18 cellular contexts compared by ENCODE assay signal in genomic region chr5:15384176-15384575, GRCh38.
DNase-seq lines count a peak whose midpoint lies in the region; ATAC-seq and TF ChIP-seq lines count a peak whose summit lies in the region.
"Had no signal": no experiment of that assay in that cellular context is flagged by ENCODE, and none has a peak within 500 bp of the region (broad histone marks: within the 10 kb centered on the region; RNA-seq: fewer than 3 reads in every experiment).

No MANE protein-coding gene starts in this region.

- WGBS in endodermal cell (ENCODE audit: insufficient coverage in 1 of 2, insufficient read length in 1 of 2), 2 experiments = 85 to 89% methylated on average over 4 to 9 of the region's 9 CpGs
- WGBS in mesendoderm (ENCODE audit: extremely low coverage, insufficient coverage, low lambda C conversion rate) = no CpG with 5 or more reads among the region's 9 CpGs
- 63 to 72% (median 64%) methylated on average over 9 of the region's 9 CpGs for WGBS in psoas muscle, 3 donors

- H3K9ac ChIP-seq in endodermal cell (ENCODE audit: extremely low read depth, low read length, poor library complexity, severe bottlenecking) (no peak overlapping the region), mesendoderm (ENCODE audit: low read length) (no peak overlapping the region)
- H3K9ac ChIP-seq: BLaER1 treated with 17β-estradiol and CSF1 and Interleukin-3, amounts not matched to agents 10 nM and 100 nM had no signal

- no peaks in the 10 kb centered on the region for H3K79me2 ChIP-seq in mesendoderm (ENCODE audit: control insufficient read depth, insufficient read depth, low read length)
- no peaks in the 10 kb centered on the region for H3K79me2 ChIP-seq in OCI-LY7 (ENCODE audit: insufficient read depth, low read depth, low read length)

- no peaks in the 10 kb centered on the region for H3K79me1 ChIP-seq in mesendoderm (ENCODE audit: low read length)

- no peak for DNase-seq in activated CD8-positive, alpha-beta T cell treated with anti-CD3 and anti-CD28 coated beads for 36 hours
- DNase-seq in activated CD8-positive, alpha-beta T cell treated with anti-CD3 and anti-CD28 coated beads, Interleukin-2, amount 10 ng/mL, durations not matched to agents 7 days and 5 days = no peak
- peak; percentile 46 for DNase-seq in endodermal cell
- peak; percentile 30 for DNase-seq in mesendoderm
- DNase-seq in NCI-H748 treated with DMSO at 0.1 percent for 48 hours (lab: John Stamatoyannopoulos, UW) = no peak
- no peak for DNase-seq in psoas muscle
- DNase-seq in OCI-LY7 (ENCODE audit: low spot score) = no peak
- DNase-seq: 8988T; Calu3; CD8-positive, alpha-beta T cell; DMS79 treated with DMSO at 0.1 percent for 48 hours; HFFc6 had no signal

- intact Hi-C loops in activated CD8-positive, alpha-beta T cell treated with anti-CD3 and anti-CD28 coated beads for 36 hours (cut with micrococcal nuclease) = no loop called here
- intact Hi-C loops in psoas muscle (cut with DNase I) = no loop called here
- intact Hi-C loops in OCI-LY7 (cut with micrococcal nuclease; ENCODE audit: unreplicated experiment) = no loop called here

- no peak overlapping the region for H2BK5ac ChIP-seq in mesendoderm (ENCODE audit: low read length)

- no peaks in the 10 kb centered on the region for H4K20me1 ChIP-seq in OCI-LY7 (ENCODE audit: insufficient read depth, low read length)
- H4K20me1 ChIP-seq: BLaER1 treated with 17β-estradiol and CSF1 and Interleukin-3, amounts not matched to agents 10 nM and 100 nM had no signal

- no peaks in the 10 kb centered on the region for H3K9me3 Mint-ChIP-seq in activated CD8-positive, alpha-beta T cell treated with anti-CD3 and anti-CD28 coated beads for 36 hours
- no peaks in the 10 kb centered on the region for H3K9me3 Mint-ChIP-seq in activated CD8-positive, alpha-beta T cell treated with anti-CD3 and anti-CD28 coated beads, Interleukin-2, amount 10 ng/mL, durations not matched to agents 7 days and 5 days (ENCODE audit: insufficient read depth)
- no peaks in the 10 kb centered on the region for H3K9me3 Mint-ChIP-seq in endodermal cell
- H3K9me3 Mint-ChIP-seq: HFFc6 had no signal

- CTCF ChIA-PET in activated CD8-positive, alpha-beta T cell treated with anti-CD3 and anti-CD28 coated beads for 36 hours (lab: Charles Lee) = no interaction called here
- CTCF ChIA-PET in activated CD8-positive, alpha-beta T cell treated with anti-CD3 and anti-CD28 coated beads, Interleukin-2, amount 10 ng/mL, durations not matched to agents 7 days and 5 days (lab: Charles Lee) = no interaction called here
- CTCF ChIA-PET in OCI-LY7 (lab: Charles Lee; ENCODE audit: unreplicated experiment) = no interaction called here

- no peak overlapping the region for H3K27ac Mint-ChIP-seq in activated CD8-positive, alpha-beta T cell treated with anti-CD3 and anti-CD28 coated beads for 36 hours
- H3K27ac Mint-ChIP-seq in activated CD8-positive, alpha-beta T cell treated with anti-CD3 and anti-CD28 coated beads, Interleukin-2, amount 10 ng/mL, durations not matched to agents 7 days and 5 days = no peak overlapping the region
- no peak overlapping the region for H3K27ac Mint-ChIP-seq in endodermal cell
- H3K27ac Mint-ChIP-seq: B cell; CD8-positive, alpha-beta T cell; HFFc6; IgD-negative memory B cell had no signal

- no TSS peak for BruUV-seq in OCI-LY7 (replicated peaks; lab: Mats Ljungman, UMichigan)

- H3K36me3 ChIP-seq in endodermal cell (ENCODE audit: control insufficient read depth, insufficient read depth, low read length) (no peaks in the 10 kb centered on the region), mesendoderm (ENCODE audit: control insufficient read depth, insufficient read depth, low read length) (no peaks in the 10 kb centered on the region), psoas muscle (ENCODE audit: insufficient read depth in 1 of 2, low read depth in 1 of 2) (no peaks in the 10 kb centered on the region), OCI-LY7 (ENCODE audit: insufficient read depth, low read length) (no peaks in the 10 kb centered on the region)
- H3K36me3 ChIP-seq: BLaER1 treated with 17β-estradiol and CSF1 and Interleukin-3, amounts not matched to agents 10 nM and 100 nM had no signal

- peak; percentile 0 for TF ChIP-seq CTCF in activated CD8-positive, alpha-beta T cell treated with anti-CD3 and anti-CD28 coated beads for 36 hours (IDR thresholded peaks at IDR 0.05)
- no peak for TF ChIP-seq CTCF in endodermal cell (conservative IDR thresholded peaks at IDR 0.05)
- TF ChIP-seq CTCF in psoas muscle (IDR thresholded peaks at IDR 0.05) = no peak
- TF ChIP-seq CTCF in OCI-LY7 (conservative IDR thresholded peaks at IDR 0.05; ENCODE audit: low read length) = no peak

- H3K4me3 Mint-ChIP-seq in activated CD8-positive, alpha-beta T cell treated with anti-CD3 and anti-CD28 coated beads for 36 hours = no peak overlapping the region
- no peak overlapping the region for H3K4me3 Mint-ChIP-seq in activated CD8-positive, alpha-beta T cell treated with anti-CD3 and anti-CD28 coated beads, Interleukin-2, amount 10 ng/mL, durations not matched to agents 7 days and 5 days
- H3K4me3 Mint-ChIP-seq in endodermal cell = no peak overlapping the region
- H3K4me3 Mint-ChIP-seq: B cell; CD8-positive, alpha-beta T cell; HFFc6; IgD-negative memory B cell had no signal

- H3K9me2 ChIP-seq in OCI-LY7 (ENCODE audit: insufficient read depth, low read length) = no peaks in the 10 kb centered on the region

- H3K56ac ChIP-seq in mesendoderm (ENCODE audit: low read length) = no peak overlapping the region

- H3K9me3 ChIP-seq in endodermal cell (ENCODE audit: control insufficient read depth, low read length) (no peaks in the 10 kb centered on the region), psoas muscle (no peaks in the 10 kb centered on the region), OCI-LY7 (ENCODE audit: low read length) (no peaks in the 10 kb centered on the region)

- H3K27ac ChIP-seq in endodermal cell (ENCODE audit: low read depth, low read length) (no peak overlapping the region), mesendoderm (ENCODE audit: low read depth, low read length) (no peak overlapping the region), psoas muscle (no peak overlapping the region), OCI-LY7 (ENCODE audit: low read depth, low read length, poor library complexity, severe bottlenecking) (no peak overlapping the region)
- H3K27ac ChIP-seq: BLaER1 treated with 17β-estradiol and CSF1 and Interleukin-3, amounts not matched to agents 10 nM and 100 nM had no signal

- no peaks in the 10 kb centered on the region for H3K27me3 Mint-ChIP-seq in activated CD8-positive, alpha-beta T cell treated with anti-CD3 and anti-CD28 coated beads for 36 hours
- no peaks in the 10 kb centered on the region for H3K27me3 Mint-ChIP-seq in activated CD8-positive, alpha-beta T cell treated with anti-CD3 and anti-CD28 coated beads, Interleukin-2, amount 10 ng/mL, durations not matched to agents 7 days and 5 days (ENCODE audit: low read depth)
- peaks cover 8% of the 10 kb centered on the region for H3K27me3 Mint-ChIP-seq in endodermal cell (ENCODE audit: insufficient read depth)
- H3K27me3 Mint-ChIP-seq: B cell, IgD-negative memory B cell had no signal

- H3K4me3 ChIP-seq in endodermal cell (ENCODE audit: low read length) (no peak overlapping the region), mesendoderm (ENCODE audit: low read length) (no peak overlapping the region), psoas muscle (no peak overlapping the region), OCI-LY7 (ENCODE audit: low read depth, low read length, poor library complexity, severe bottlenecking) (no peak overlapping the region)
- H3K4me3 ChIP-seq: BLaER1 treated with 17β-estradiol and CSF1 and Interleukin-3, amounts not matched to agents 10 nM and 100 nM; GM12878 had no signal

- no peak overlapping the region for H2AFZ ChIP-seq in OCI-LY7 (ENCODE audit: low read length)

- H3K4me1 Mint-ChIP-seq in activated CD8-positive, alpha-beta T cell treated with anti-CD3 and anti-CD28 coated beads for 36 hours (ENCODE audit: low read depth) = no peaks in the 10 kb centered on the region
- H3K4me1 Mint-ChIP-seq in activated CD8-positive, alpha-beta T cell treated with anti-CD3 and anti-CD28 coated beads, Interleukin-2, amount 10 ng/mL, durations not matched to agents 7 days and 5 days (ENCODE audit: low read depth) = no peaks in the 10 kb centered on the region
- H3K4me1 Mint-ChIP-seq in endodermal cell = no peaks in the 10 kb centered on the region
- H3K4me1 Mint-ChIP-seq: B cell had no signal

- no peak overlapping the region for H2BK120ac ChIP-seq in mesendoderm (ENCODE audit: low read depth, low read length)

- H4K8ac ChIP-seq in mesendoderm (ENCODE audit: low read depth, low read length) = no peak overlapping the region

- POLR2A ChIA-PET in activated CD8-positive, alpha-beta T cell treated with anti-CD3 and anti-CD28 coated beads for 36 hours (lab: Charles Lee) = no interaction called here
- POLR2A ChIA-PET in activated CD8-positive, alpha-beta T cell treated with anti-CD3 and anti-CD28 coated beads, Interleukin-2, amount 10 ng/mL, durations not matched to agents 7 days and 5 days (lab: Charles Lee) = no interaction called here
- POLR2A ChIA-PET in OCI-LY7 (lab: Charles Lee) = no interaction called here

- no peak overlapping the region for H3K23ac ChIP-seq in mesendoderm (ENCODE audit: low read length)

- no peak overlapping the region for H2AK5ac ChIP-seq in mesendoderm (ENCODE audit: low read length)

- no peaks in the 10 kb centered on the region for H3K36me3 Mint-ChIP-seq in activated CD8-positive, alpha-beta T cell treated with anti-CD3 and anti-CD28 coated beads for 36 hours (ENCODE audit: low read depth)
- no peaks in the 10 kb centered on the region for H3K36me3 Mint-ChIP-seq in activated CD8-positive, alpha-beta T cell treated with anti-CD3 and anti-CD28 coated beads, Interleukin-2, amount 10 ng/mL, durations not matched to agents 7 days and 5 days (ENCODE audit: low read depth)
- no peaks in the 10 kb centered on the region for H3K36me3 Mint-ChIP-seq in endodermal cell (ENCODE audit: low read depth)
- H3K36me3 Mint-ChIP-seq: CD8-positive, alpha-beta T cell had no signal

- H3K27me3 ChIP-seq in endodermal cell (ENCODE audit: control insufficient read depth, insufficient read depth, low read length, poor library complexity, severe bottlenecking) (no peaks in the 10 kb centered on the region), mesendoderm (ENCODE audit: insufficient read depth, low read length, poor library complexity) (no peaks in the 10 kb centered on the region), psoas muscle (ENCODE audit: insufficient read depth in 3 of 3, low read length in 2 of 3) (no peaks in the 10 kb centered on the region)
- H3K27me3 ChIP-seq: BLaER1 treated with 17β-estradiol and CSF1 and Interleukin-3, amounts not matched to agents 10 nM and 100 nM had no signal

- H3K4ac ChIP-seq in mesendoderm (ENCODE audit: low read depth, low read length) = no peak overlapping the region

- no peak overlapping the region for H4K5ac ChIP-seq in mesendoderm (ENCODE audit: low read length)

- H3K4me1 ChIP-seq in endodermal cell (ENCODE audit: control insufficient read depth, insufficient read depth, low read length) (no peaks in the 10 kb centered on the region), mesendoderm (ENCODE audit: control insufficient read depth, low read depth, low read length) (no peaks in the 10 kb centered on the region), psoas muscle (no peaks in the 10 kb centered on the region), OCI-LY7 (ENCODE audit: insufficient read depth, low read length, poor library complexity, severe bottlenecking) (no peaks in the 10 kb centered on the region)
- H3K4me1 ChIP-seq: BLaER1 treated with 17β-estradiol and CSF1 and Interleukin-3, amounts not matched to agents 10 nM and 100 nM had no signal

- H3K4me2 ChIP-seq in mesendoderm (ENCODE audit: low read length) (no peak overlapping the region), OCI-LY7 (ENCODE audit: low read length) (no peak overlapping the region)
- H3K4me2 ChIP-seq: BLaER1 treated with 17β-estradiol and CSF1 and Interleukin-3, amounts not matched to agents 10 nM and 100 nM had no signal

- H2BK15ac ChIP-seq in mesendoderm (replicated peaks; ENCODE audit: low read depth) = no peak overlapping the region

- H3K18ac ChIP-seq in mesendoderm (ENCODE audit: low read length) = no peak overlapping the region

- ATAC-seq in activated CD8-positive, alpha-beta T cell treated with anti-CD3 and anti-CD28 coated beads for 36 hours = no peak
- no peak for ATAC-seq in activated CD8-positive, alpha-beta T cell treated with anti-CD3 and anti-CD28 coated beads, Interleukin-2, amount 10 ng/mL, durations not matched to agents 7 days and 5 days
- no peak for ATAC-seq in psoas muscle
- no peak for ATAC-seq in HG02870 (IDR thresholded peaks at IDR 0.05; ENCODE audit: unreplicated experiment)
- ATAC-seq: CD8-positive, alpha-beta T cell; GM12878; HCT116 had no signal

Comparison
In these comparisons a context has a peak if more than half of its experiments do, and no peak if none do; other contexts are left out.
1. DNase-seq: peak in endodermal cell (single experiment) and mesendoderm (single experiment); none in activated CD8-positive, alpha-beta T cell treated with anti-CD3 and anti-CD28 coated beads for 36 hours (single experiment), activated CD8-positive, alpha-beta T cell treated with anti-CD3 and anti-CD28 coated beads, Interleukin-2, amount 10 ng/mL, durations not matched to agents 7 days and 5 days (single experiment), NCI-H748 treated with DMSO at 0.1 percent for 48 hours (single experiment), psoas muscle (0 of 2) and OCI-LY7 (single experiment).